Comparison of ENCODE assay signal across 8 cellular contexts in the genomic region with DNA sequence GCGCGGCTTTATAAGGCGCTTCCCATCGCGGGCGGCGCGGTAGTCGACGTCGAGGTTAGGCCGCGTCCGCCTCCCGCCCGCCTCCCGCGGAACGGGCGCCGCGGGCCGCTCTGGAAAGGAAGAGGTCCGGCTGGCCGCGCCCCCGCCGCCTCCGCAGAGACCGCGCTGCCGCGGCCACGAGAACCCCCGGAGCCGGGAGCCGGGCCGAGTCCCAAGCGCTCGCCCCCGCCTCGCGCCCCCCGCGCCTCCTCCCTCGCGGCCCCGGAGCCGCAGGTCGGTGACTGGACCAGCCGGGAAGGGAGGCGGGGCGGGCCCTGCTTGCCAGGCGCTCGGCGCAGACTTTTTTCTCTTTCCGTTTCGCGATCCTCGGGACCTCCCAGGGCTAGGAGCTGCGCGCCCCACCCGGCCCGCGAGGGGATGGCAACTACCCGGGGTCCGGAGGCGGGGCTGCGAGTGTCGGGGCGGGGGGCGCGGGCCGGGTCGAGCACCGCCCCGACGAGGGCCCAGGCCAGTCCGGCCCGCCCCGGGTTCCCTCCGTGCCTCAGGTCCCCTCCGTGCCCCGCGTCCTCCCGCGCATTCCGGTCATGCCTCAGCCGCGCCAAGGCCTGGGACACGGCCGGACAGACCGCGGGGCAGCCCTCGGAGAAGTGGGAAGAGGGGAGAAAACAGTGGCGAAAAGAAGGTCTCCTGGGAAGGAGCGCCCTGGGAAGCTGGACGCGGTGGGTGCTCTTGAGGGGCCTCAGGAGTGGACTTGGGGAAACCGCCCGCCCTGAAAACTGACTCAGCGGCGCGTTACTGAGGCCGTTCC. TPM values are rescaled to one million over a fixed set of nuclear protein-coding genes. Genes with fewer than 3 reads are reported as not detected.
DNase-seq lines count a peak whose midpoint lies in the region; ATAC-seq and TF ChIP-seq lines count a peak whose summit lies in the region.

No MANE protein-coding gene starts in this region.

- no peaks in the 10 kb centered on the region for H3K9me3 Mint-ChIP-seq in endothelial cell (ENCODE audit: unreplicated experiment)

- peaks cover 31% of the 10 kb centered on the region for H3K4me1 ChIP-seq in mesodermal cell (ENCODE audit: control insufficient read depth, insufficient read depth, low read length, poor library complexity, severe bottlenecking)

- H3K9me3 ChIP-seq in mesodermal cell (ENCODE audit: control insufficient read depth, low read length) = no peaks in the 10 kb centered on the region

- peak overlapping the region; percentile 84 for H3K4me3 ChIP-seq in mesodermal cell (ENCODE audit: extremely low read depth, insufficient read depth, low read length, poor library complexity, severe bottlenecking)

- H3K36me3 ChIP-seq in mesodermal cell (ENCODE audit: control insufficient read depth, insufficient read depth, low read length) = no peaks in the 10 kb centered on the region

- peaks cover 11% of the 10 kb centered on the region for H3K27me3 Mint-ChIP-seq in endothelial cell (ENCODE audit: unreplicated experiment)

- no peak overlapping the region for H3K27ac Mint-ChIP-seq in endothelial cell (ENCODE audit: unreplicated experiment)

- DNase-seq in NCI-H345 (lab: John Stamatoyannopoulos, UW) = peak; percentile 23
- DNase-seq in NCI-H345 treated with DMSO at 0.1 percent for 48 hours (lab: John Stamatoyannopoulos, UW; ENCODE audit: unreplicated experiment) = no peak
- DNase-seq in NCI-H2227 treated with DMSO at 0.1 percent for 48 hours (lab: John Stamatoyannopoulos, UW) = peak; percentile 41
- peak; percentile 82 for DNase-seq in activated CD8-positive, alpha-beta memory T cell treated with anti-CD3 and anti-CD28 coated beads, Interleukin-2, amount 50 U/mL, for 48 hours
- DNase-seq in endothelial cell (ENCODE audit: low spot score) = peak; percentile 90
- DNase-seq in stimulated activated CD8-positive, alpha-beta memory T cell treated with anti-CD3 and anti-CD28 coated beads, Interleukin-15, amount 100 ng/mL, for 4 hours (ENCODE audit: low read depth in 2 of 2) = peak; percentile 35 to 44

- WGBS in mesodermal cell (ENCODE audit: insufficient coverage in 2 of 2), 2 experiments = 3 to 4% methylated on average over 65 to 82 of the region's 105 CpGs

- peak overlapping the region; percentile 87 for H3K27ac ChIP-seq in mesodermal cell (ENCODE audit: low read depth, low read length, severe bottlenecking)

- peak; percentile 54 for ATAC-seq in HG02840 (IDR thresholded peaks at IDR 0.05; ENCODE audit: low FRiP score, unreplicated experiment)

- no peak overlapping the region for H3K4me3 Mint-ChIP-seq in endothelial cell (ENCODE audit: unreplicated experiment)

- peaks cover 8% of the 10 kb centered on the region for H3K36me3 Mint-ChIP-seq in endothelial cell (ENCODE audit: low read depth, unreplicated experiment)

- peaks cover 48% of the 10 kb centered on the region for H3K4me1 Mint-ChIP-seq in endothelial cell (ENCODE audit: unreplicated experiment)

- TF ChIP-seq CTCF in endothelial cell (IDR thresholded peaks at IDR 0.05; ENCODE audit: unreplicated experiment) = peak; percentile 70

RNA-seq across cellular contexts. Expression of gene PXDC1, which starts 0.4 kb away (rescaled TPM):
- 41.0 TPM for total RNA-seq in endothelial cell (ENCODE audit: unreplicated experiment)
- polyA plus RNA-seq in mesodermal cell (2013, experiment 1 of 2) = 26.3 TPM
- polyA plus RNA-seq in mesodermal cell (2013, experiment 2 of 2) = 26.1 TPM
